In genomic region chr20:36830791-36831691, GRCh38 we compare ENCODE assay signal across 10 cellular contexts. TPM values are rescaled to one million over a fixed set of nuclear protein-coding genes. Genes with fewer than 3 reads are reported as not detected.
A peak's percentile ranks its signal among the peaks of the same experiment; 100 is the strongest.
DNase-seq lines count a peak whose midpoint lies in the region; ATAC-seq, FAIRE-seq and TF ChIP-seq lines count a peak whose summit lies in the region.
"Had no signal": no experiment of that assay in that cellular context is flagged by ENCODE, and none has a peak within 500 bp of the region (broad histone marks: within the 10 kb centered on the region; RNA-seq: fewer than 3 reads in every experiment).

No MANE protein-coding gene starts in this region.

- WGBS in H1 (ENCODE audit: extremely low coverage in 1 of 2, insufficient coverage in 1 of 2, insufficient read length in 1 of 2, insufficient replicate concordance in 2 of 2, low coverage in 1 of 2, low lambda C conversion rate in 2 of 2, missing lambda C conversion rate in 1 of 2), 2 experiments, result 88% methylated on average over 10 of the region's 11 CpGs; no CpG with 5 or more reads in 1 of the 2 experiments

- H4K91ac ChIP-seq in H1 (replicated peaks; ENCODE audit: insufficient read length, low read length), result no peak overlapping the region

- H4K8ac ChIP-seq in H1 (ENCODE audit: extremely low read depth, insufficient read depth, low read length), result peak overlapping the region; percentile 9; the same call in 1 of the 2 replicates

- H3K79me1 ChIP-seq in H1 (ENCODE audit: low read depth, low read length), result no peaks in the 10 kb centered on the region

- H2BK12ac ChIP-seq in H1 (ENCODE audit: low read depth, low read length), result no peak overlapping the region

- H4K20me1 ChIP-seq in H1 (replicated peaks in 1 of 2; ENCODE audit: control insufficient read depth in 1 of 2, insufficient read depth in 2 of 2, low read length in 2 of 2), result peaks cover 0 to 2% of the 10 kb centered on the region in 2 experiments

- no peaks in the 10 kb centered on the region for H3K23me2 ChIP-seq in H1 (ENCODE audit: low read depth, low read length)

- H2BK5ac ChIP-seq in H1 (ENCODE audit: low read depth, low read length), result peak overlapping the region; percentile 44; the same call in 1 of the 2 replicates

- H3K9me3 Mint-ChIP-seq in stimulated activated naive CD8-positive, alpha-beta T cell treated with anti-CD3 and anti-CD28 coated beads, Interleukin-15, Interleukin-2, amounts not matched to agents 100 ng/mL and 50 ng/mL, for 24 hours, result no peaks in the 10 kb centered on the region
- no peaks in the 10 kb centered on the region for H3K9me3 Mint-ChIP-seq in CD4-positive, alpha-beta memory T cell
- H3K9me3 Mint-ChIP-seq: CD4-positive, CD25-positive, alpha-beta regulatory T cell had no signal

- peaks cover 6 to 16% (median 11%) of the 10 kb centered on the region in 4 experiments; a peak in 7 of 8 replicates for H3K36me3 ChIP-seq in H1 (ENCODE audit: control insufficient read depth in 2 of 4, insufficient read depth in 4 of 4, low read length in 3 of 4)
- H3K36me3 ChIP-seq in muscle layer of colon (ENCODE audit: insufficient read depth, low read length), result peaks cover 21% of the 10 kb centered on the region
- no peaks in the 10 kb centered on the region for H3K36me3 ChIP-seq in CD4-positive, alpha-beta memory T cell (ENCODE audit: insufficient read depth, low read length)

- CTCF ChIA-PET in H1 (lab: Charles Lee; ENCODE audit: partially characterized antibody), result interaction anchor here (0.6 to 3.1 kb wide), 20 partner anchors 10 to 420 kb away, joined by 3 to 19 read pairs (median 3); partner anchors contain the start of gene DSN1
- CTCF ChIA-PET in CD4-positive, alpha-beta memory T cell (lab: Charles Lee; ENCODE audit: partially characterized antibody), result interaction anchor here (1.5 kb wide), 1 partner anchor 23 kb away, joined by 5 read pairs; no protein-coding TSS in a partner anchor

- H3K4me2 ChIP-seq in H1 (ENCODE audit: insufficient read depth in 1 of 2, low read depth in 2 of 2, low read length in 2 of 2), result no peak overlapping the region

- H3K9ac ChIP-seq in H1 (replicated peaks in 1 of 4; ENCODE audit: extremely low read depth in 1 of 4, low read depth in 3 of 4, low read length in 3 of 4) (no peak overlapping the region), muscle layer of colon (ENCODE audit: low read length) (peak overlapping the region; percentile 52)

- H2AFZ ChIP-seq in H1 (ENCODE audit: low read length), result no peak overlapping the region

- no peak overlapping the region for H3K4ac ChIP-seq in H1 (replicated peaks; ENCODE audit: insufficient read length, low read depth, low read length)

- H3K9me3 ChIP-seq in H1 (ENCODE audit: insufficient read depth in 2 of 2, low read depth in 1 of 2, low read length in 1 of 2) (no peaks in the 10 kb centered on the region), muscle layer of colon (ENCODE audit: low read length) (no peaks in the 10 kb centered on the region)
- H3K9me3 ChIP-seq in CD4-positive, alpha-beta memory T cell (ENCODE audit: control insufficient read depth in 1 of 2, low read length in 2 of 2), result no peaks in the 10 kb centered on the region

- H2BK20ac ChIP-seq in H1 (ENCODE audit: low read length), result no peak overlapping the region

- H3K4me1 Mint-ChIP-seq in stimulated activated naive CD8-positive, alpha-beta T cell treated with anti-CD3 and anti-CD28 coated beads, Interleukin-15, Interleukin-2, amounts not matched to agents 100 ng/mL and 50 ng/mL, for 24 hours (ENCODE audit: low read depth), result peaks cover 13% of the 10 kb centered on the region
- peaks cover 2 to 8% (median 5%) of the 10 kb centered on the region in 4 donors for H3K4me1 Mint-ChIP-seq in CD4-positive, alpha-beta memory T cell

- no peaks in the 10 kb centered on the region for H3K79me2 ChIP-seq in H1 (ENCODE audit: control insufficient read depth in 1 of 2, insufficient read depth in 2 of 2, low read length in 2 of 2)

- H3K56ac ChIP-seq in H1 (replicated peaks; ENCODE audit: insufficient read length, low read depth, low read length), result no peak overlapping the region

- TF ChIP-seq EP300 in H1 (IDR thresholded peaks at IDR 0.05; ENCODE audit: borderline replicate concordance in 1 of 2, low read depth in 2 of 2, low read length in 2 of 2), result no peak

- H3K4me3 Mint-ChIP-seq in stimulated activated naive CD8-positive, alpha-beta T cell treated with anti-CD3 and anti-CD28 coated beads, Interleukin-15, Interleukin-2, amounts not matched to agents 100 ng/mL and 50 ng/mL, for 24 hours, result no peak overlapping the region
- no peak overlapping the region for H3K4me3 Mint-ChIP-seq in CD4-positive, alpha-beta memory T cell
- H3K4me3 Mint-ChIP-seq: CD4-positive, CD25-positive, alpha-beta regulatory T cell had no signal

- H3K27ac ChIP-seq in H1 (ENCODE audit: low read depth, low read length), result no peak overlapping the region; the same call in 1 of the 2 replicates
- H3K27ac ChIP-seq in muscle layer of colon (ENCODE audit: low read depth, low read length), result peak overlapping the region; percentile 80
- no peak overlapping the region for H3K27ac ChIP-seq in CD4-positive, alpha-beta memory T cell (ENCODE audit: low read depth, low read length)

- TF ChIP-seq CTCF in H1 (IDR thresholded peaks at IDR 0.05; ENCODE audit: control extremely low read depth in 1 of 3, insufficient read depth in 1 of 3, low read depth in 1 of 3, low read length in 3 of 3), result peak; percentile 20 to 54 (median 44); a peak in 2 of 4 replicates

- no peak for ATAC-seq in stimulated activated naive CD8-positive, alpha-beta T cell treated with anti-CD3 and anti-CD28 coated beads, Interleukin-15, Interleukin-2, amounts not matched to agents 100 U/mL and 50 U/mL, for 24 hours
- ATAC-seq in HG03095 (IDR thresholded peaks at IDR 0.05; ENCODE audit: unreplicated experiment), result no peak
- ATAC-seq in left colon, result no peak

- no peak overlapping the region for H2AK5ac ChIP-seq in H1 (ENCODE audit: low read depth, low read length)

- H3K27me3 ChIP-seq in H1 (replicated peaks in 1 of 4; ENCODE audit: control insufficient read depth in 3 of 4, extremely low read depth in 1 of 4, insufficient read depth in 3 of 4, low read length in 3 of 4), result no peaks in the 10 kb centered on the region
- H3K27me3 ChIP-seq in muscle layer of colon (ENCODE audit: control insufficient read depth in 1 of 2, insufficient read depth in 2 of 2, low read length in 2 of 2), result no peaks in the 10 kb centered on the region
- H3K27me3 ChIP-seq in CD4-positive, alpha-beta memory T cell (ENCODE audit: insufficient read depth, low read length), result no peaks in the 10 kb centered on the region

- H3K4me1 ChIP-seq in H1 (replicated peaks in 1 of 4; ENCODE audit: control insufficient read depth in 3 of 4, insufficient read depth in 4 of 4, low read length in 3 of 4), result peaks cover 0 to 7% (median 4%) of the 10 kb centered on the region in 4 experiments; a peak in 3 of 7 replicates
- H3K4me1 ChIP-seq in muscle layer of colon (ENCODE audit: insufficient read depth, low read length), result peaks cover 73% of the 10 kb centered on the region
- peaks cover 7% of the 10 kb centered on the region for H3K4me1 ChIP-seq in CD4-positive, alpha-beta memory T cell (ENCODE audit: insufficient read depth, low read length)

- 0 out of 4 replicates have a peak, but pooled peaks of 1 of the 2 experiments have one; percentile 7 for TF ChIP-seq RAD21 in H1 (IDR thresholded peaks at IDR 0.05 in 1 of 2, conservative IDR thresholded peaks at IDR 0.05 in 1 of 2; ENCODE audit: low read depth in 2 of 2, low read length in 2 of 2)

- FAIRE-seq in H1 (lab: Jason Lieb, UNC), result no peak

- no peak overlapping the region for H3K4me3 ChIP-seq in H1 (ENCODE audit: extremely low read depth in 1 of 4, insufficient read depth in 2 of 4, low read depth in 3 of 4, low read length in 4 of 4)
- peak overlapping the region in 1 of 2 donors; percentile 19 for H3K4me3 ChIP-seq in muscle layer of colon (ENCODE audit: low read depth in 1 of 2, low read length in 2 of 2)
- H3K4me3 ChIP-seq in CD4-positive, alpha-beta memory T cell (ENCODE audit: low read length in 2 of 2), result no peak overlapping the region

- intact Hi-C loops in CD4-positive, alpha-beta memory T cell (cut with micrococcal nuclease), result no loop called here
- intact Hi-C loops in left colon (cut with DNase I, micrococcal nuclease), result no loop called here

- no peak overlapping the region for H2BK15ac ChIP-seq in H1 (ENCODE audit: low read length)

- H3K14ac ChIP-seq in H1 (ENCODE audit: insufficient read length), result no peak overlapping the region

- no peak for TF ChIP-seq POLR2A in H1 (IDR thresholded peaks at IDR 0.05; ENCODE audit: control extremely low read depth in 1 of 2, low read depth in 2 of 2, low read length in 2 of 2)

- no peak overlapping the region for H3K23ac ChIP-seq in H1 (ENCODE audit: insufficient read length)

- no peaks in the 10 kb centered on the region for H3K36me3 Mint-ChIP-seq in stimulated activated naive CD8-positive, alpha-beta T cell treated with anti-CD3 and anti-CD28 coated beads, Interleukin-15, Interleukin-2, amounts not matched to agents 100 ng/mL and 50 ng/mL, for 24 hours (ENCODE audit: low read depth)
- no peaks in the 10 kb centered on the region for H3K36me3 Mint-ChIP-seq in CD4-positive, alpha-beta memory T cell
- H3K36me3 Mint-ChIP-seq: CD4-positive, CD25-positive, alpha-beta regulatory T cell had no signal

- no peak overlapping the region for H2BK120ac ChIP-seq in H1 (replicated peaks; ENCODE audit: low read depth, low read length)

- no peak overlapping the region for H3K18ac ChIP-seq in H1 (ENCODE audit: extremely low read depth, low read length)

- no peak overlapping the region for H4K5ac ChIP-seq in H1 (ENCODE audit: insufficient read length, low read depth, low read length)

- H3K27ac Mint-ChIP-seq in stimulated activated naive CD8-positive, alpha-beta T cell treated with anti-CD3 and anti-CD28 coated beads, Interleukin-15, Interleukin-2, amounts not matched to agents 100 ng/mL and 50 ng/mL, for 24 hours, result peak overlapping the region; percentile 5
- no peak overlapping the region for H3K27ac Mint-ChIP-seq in CD4-positive, alpha-beta memory T cell
- H3K27ac Mint-ChIP-seq: CD4-positive, CD25-positive, alpha-beta regulatory T cell had no signal

- DNase-seq in stimulated activated naive CD8-positive, alpha-beta T cell treated with anti-CD3 and anti-CD28 coated beads, Interleukin-15, Interleukin-2, amounts not matched to agents 100 U/mL and 50 U/mL, for 24 hours, result no peak
- DNase-seq in H1 (ENCODE audit: low read depth in 1 of 2, low spot score in 2 of 2), result no peak
- no peak for DNase-seq in NCI-H146 treated with DMSO at 0.1 percent for 48 hours (lab: John Stamatoyannopoulos, UW; ENCODE audit: unreplicated experiment)
- DNase-seq in CD4-positive, alpha-beta memory T cell, result no peak
- DNase-seq in left colon, result no peak
- DNase-seq: CD4-positive, CD25-positive, alpha-beta regulatory T cell; central memory CD4-positive, alpha-beta T cell had no signal

- no peaks in the 10 kb centered on the region for H3K27me3 Mint-ChIP-seq in stimulated activated naive CD8-positive, alpha-beta T cell treated with anti-CD3 and anti-CD28 coated beads, Interleukin-15, Interleukin-2, amounts not matched to agents 100 ng/mL and 50 ng/mL, for 24 hours
- peaks cover 0 to 2% of the 10 kb centered on the region in 2 donors for H3K27me3 Mint-ChIP-seq in CD4-positive, alpha-beta memory T cell

- POLR2A ChIA-PET in H1 (lab: Charles Lee; ENCODE audit: partially characterized antibody), result interaction anchor here (0.6 to 1.6 kb wide), 4 partner anchors 15 to 314 kb away, joined by 3 to 4 read pairs (median 3); no protein-coding TSS in a partner anchor
- POLR2A ChIA-PET in CD4-positive, alpha-beta memory T cell (lab: Charles Lee; ENCODE audit: partially characterized antibody), result no interaction called here

RNA-seq across cellular contexts. Expression of gene TLDC2, which starts 44.9 kb away (rescaled TPM):
- total RNA-seq in H1 (2021; fragmentation: NEBNext Ultra II Directional; extraction: Animal tissue kit (Norgen Biotek cat#: 25700)), result 0.23 and 0.34 TPM in 2 replicates
- 0.20 and 0.29 TPM in 2 replicates for polyA plus RNA-seq in H1 (2011; rRNA removed)
- 0.25 TPM for polyA plus RNA-seq in H1 (2011; cell fraction: cytosol; rRNA removed)
- polyA plus RNA-seq in H1 (2011; cell fraction: nucleus; rRNA removed), result 0.17 TPM
- 0.42 to 0.85 TPM (median 0.63 TPM) in 4 replicates for polyA plus RNA-seq in H1 (2012, experiment 1 of 2)
- polyA plus RNA-seq in H1 (2012, experiment 2 of 2), result 0.37 TPM
- polyA plus RNA-seq in H1 (2013, experiment 1 of 2), result 0.06 TPM
- 0.13 TPM for polyA plus RNA-seq in H1 (2013, experiment 2 of 2)
- polyA minus RNA-seq in H1 (2011; rRNA and poly(A)+ RNA removed), result 0.20 TPM in 1 of 2 replicates, not detected in the other
- not detected for polyA minus RNA-seq in H1 (2011; cell fraction: cytosol; rRNA and poly(A)+ RNA removed)
- 0.60 TPM for polyA minus RNA-seq in H1 (2011; cell fraction: nucleus; rRNA and poly(A)+ RNA removed)
- not detected for total RNA-seq in CD4-positive, alpha-beta memory T cell
- polyA plus RNA-seq in CD4-positive, alpha-beta memory T cell, result under 1 TPM in 1 of 2 donors, not detected in 1; 0.52 TPM
- total RNA-seq in left colon, result 10 to 100 TPM; 25.2 to 27.7 TPM
- total RNA-seq: CD4-positive, CD25-positive, alpha-beta regulatory T cell had no signal

RNA-seq across cellular contexts. Expression of gene DSN1, which starts 57.5 kb away (rescaled TPM):
- 24.8 and 26.2 TPM in 2 replicates for total RNA-seq in H1 (2021; fragmentation: NEBNext Ultra II Directional; extraction: Animal tissue kit (Norgen Biotek cat#: 25700))
- polyA plus RNA-seq in H1 (2011; rRNA removed), result 8.5 and 12.0 TPM in 2 replicates
- polyA plus RNA-seq in H1 (2011; cell fraction: cytosol; rRNA removed), result 17.9 TPM
- 6.3 TPM for polyA plus RNA-seq in H1 (2011; cell fraction: nucleus; rRNA removed)
- 19.0 to 25.1 TPM (median 20.4 TPM) in 4 replicates for polyA plus RNA-seq in H1 (2012, experiment 1 of 2)
- 3.8 TPM for polyA plus RNA-seq in H1 (2012, experiment 2 of 2)
- 20.9 TPM for polyA plus RNA-seq in H1 (2013, experiment 1 of 2)
- polyA plus RNA-seq in H1 (2013, experiment 2 of 2), result 20.6 TPM
- 13.6 and 14.7 TPM in 2 replicates for polyA minus RNA-seq in H1 (2011; rRNA and poly(A)+ RNA removed)
- 10.3 TPM for polyA minus RNA-seq in H1 (2011; cell fraction: cytosol; rRNA and poly(A)+ RNA removed)
- polyA minus RNA-seq in H1 (2011; cell fraction: nucleus; rRNA and poly(A)+ RNA removed), result 11.6 TPM
- total RNA-seq in CD4-positive, alpha-beta memory T cell, result 10 to 100 TPM; 12.8 to 14.3 TPM
- 1 to 10 TPM; 6.1 to 8.2 TPM for polyA plus RNA-seq in CD4-positive, alpha-beta memory T cell
- total RNA-seq in left colon, result 1 to 10 TPM; 6.3 to 6.8 TPM

Comparison
In these comparisons a context has a peak if more than half of its experiments do, and no peak if none do; other contexts are left out.
1. RNA of gene TLDC2, which starts 44.9 kb away (total RNA-seq): 25.2 to 27.7 TPM in left colon; 0.23 to 0.34 TPM in H1 and not detected in CD4-positive, alpha-beta memory T cell; every median in the first group is over 10 times any median in the second.